Comparison of ENCODE assay signal across 30 cellular contexts in genomic region chr12:6838854-6839253, GRCh38. TPM values are rescaled to one million over a fixed set of nuclear protein-coding genes. Genes with fewer than 3 reads are reported as not detected.
"Had no signal": no experiment of that assay in that cellular context is flagged by ENCODE, and none has a peak within 500 bp of the region (broad histone marks: within the 10 kb centered on the region; RNA-seq: fewer than 3 reads in every experiment).

No MANE protein-coding gene starts in this region.

- H3K9me3 ChIP-seq: SJCRH30, SK-N-SH had no signal

- H3K27me3 Mint-ChIP-seq: activated CD4-positive, alpha-beta T cell treated with anti-CD3 and anti-CD28 coated beads for 36 hours; activated naive CD8-positive, alpha-beta T cell; activated T-helper 17 cell treated with anti-CD3 and anti-CD28 coated beads, Interleukin-2, amount 50 U/mL, for 72 hours; central memory CD8-positive, alpha-beta T cell had no signal

- H3K9ac ChIP-seq: SK-N-SH had no signal

- H3K9me3 Mint-ChIP-seq: activated CD4-positive, alpha-beta memory T cell treated with anti-CD3 and anti-CD28 coated beads, Interleukin-2, amount 10 ng/mL, durations not matched to agents 7 days and 5 days; activated naive CD4-positive, alpha-beta T cell treated with anti-CD3 and anti-CD28 coated beads for 36 hours; brain; central memory CD8-positive, alpha-beta T cell had no signal

- H3K4me1 Mint-ChIP-seq: central memory CD8-positive, alpha-beta T cell had no signal

- H3K27me3 ChIP-seq: SJCRH30 had no signal

- H3K9me2 ChIP-seq: SK-N-SH had no signal

- DNase-seq: activated CD4-positive, alpha-beta memory T cell treated with anti-CD3 and anti-CD28 coated beads, Interleukin-2, amount 10 ng/mL, durations not matched to agents 7 days and 5 days; activated CD4-positive, alpha-beta T cell treated with anti-CD3 and anti-CD28 coated beads for 36 hours; activated CD4-positive, alpha-beta T cell treated with anti-CD3 and anti-CD28 coated beads, Interleukin-2, amount 50 U/mL, for 1 hour; activated gamma-delta T cell; activated naive CD4-positive, alpha-beta T cell treated with anti-CD3 and anti-CD28 coated beads for 36 hours; activated T-cell treated with anti-CD3 and anti-CD28 coated beads for 4 hours; activated T-cell treated with anti-CD3 and anti-CD28 coated beads, Interleukin-2, amount 50 U/mL, for 48 hours; amygdala; KG1; NCI-H1092; NCI-H1417; NCI-H1930; NCI-H2107; NCI-H2171 treated with DMSO at 0.1 percent for 48 hours; NCI-H226; NCI-H510A; NCI-H526 treated with DMSO at 0.1 percent for 48 hours; NK-92 treated with Interleukin-12 subunit alpha and Interleukin-12 subunit beta, amount 100 ng/mL, for 24 hours; Right ventricle myocardium superior; RPMI8226; SJCRH30; SK-N-SH; T-helper 1 cell had no signal

- H3K4me2 ChIP-seq: SK-N-SH had no signal

- FAIRE-seq: astrocyte had no signal

- ATAC-seq: activated CD4-positive, alpha-beta T cell treated with anti-CD3 and anti-CD28 coated beads for 36 hours; activated T-helper 17 cell treated with anti-CD3 and anti-CD28 coated beads, Interleukin-2, amount 50 U/mL, for 72 hours had no signal

- H3K36me3 Mint-ChIP-seq: activated naive CD8-positive, alpha-beta T cell had no signal

- H3K4me3 Mint-ChIP-seq: activated CD4-positive, alpha-beta memory T cell treated with anti-CD3 and anti-CD28 coated beads, Interleukin-2, amount 10 ng/mL, durations not matched to agents 7 days and 5 days; activated CD4-positive, alpha-beta T cell treated with anti-CD3 and anti-CD28 coated beads for 36 hours; activated naive CD4-positive, alpha-beta T cell treated with anti-CD3 and anti-CD28 coated beads for 36 hours; activated naive CD8-positive, alpha-beta T cell; activated T-helper 17 cell treated with anti-CD3 and anti-CD28 coated beads, Interleukin-2, amount 50 U/mL, for 72 hours; brain; central memory CD8-positive, alpha-beta T cell had no signal

- H3K27ac Mint-ChIP-seq: activated CD4-positive, alpha-beta memory T cell treated with anti-CD3 and anti-CD28 coated beads, Interleukin-2, amount 10 ng/mL, durations not matched to agents 7 days and 5 days; activated CD4-positive, alpha-beta T cell treated with anti-CD3 and anti-CD28 coated beads for 36 hours; activated naive CD4-positive, alpha-beta T cell treated with anti-CD3 and anti-CD28 coated beads for 36 hours; activated naive CD8-positive, alpha-beta T cell; activated T-helper 17 cell treated with anti-CD3 and anti-CD28 coated beads, Interleukin-2, amount 50 U/mL, for 72 hours had no signal

- H3K4me3 ChIP-seq: SJCRH30 had no signal

- H3K27ac ChIP-seq: VCaP had no signal

RNA-seq across cellular contexts. Expression of gene GNB3, which starts 1.9 kb away (rescaled TPM):
- total RNA-seq: activated CD4-positive, alpha-beta memory T cell treated with anti-CD3 and anti-CD28 coated beads, Interleukin-2, amount 10 ng/mL, durations not matched to agents 7 days and 5 days; MCF 10A had no signal

RNA-seq across cellular contexts. Expression of gene GPR162, which starts 17.2 kb away (rescaled TPM):
- total RNA-seq: activated CD4-positive, alpha-beta memory T cell treated with anti-CD3 and anti-CD28 coated beads, Interleukin-2, amount 10 ng/mL, durations not matched to agents 7 days and 5 days; MCF 10A had no signal
